ENCODE assay signal across 1 cellular context in genomic region chr19:9796113-9796773, GRCh38.
A peak's percentile ranks its signal among the peaks of the same experiment; 100 is the strongest.
TF ChIP-seq lines count a peak whose summit lies in the region.

No MANE protein-coding gene starts in this region.

TF ChIP-seq in K562, 482 proteins besides CTCF, POLR2A, EP300 and RAD21 (continued from another document and continues in another):
- TF ChIP-seq, protein P1, sequence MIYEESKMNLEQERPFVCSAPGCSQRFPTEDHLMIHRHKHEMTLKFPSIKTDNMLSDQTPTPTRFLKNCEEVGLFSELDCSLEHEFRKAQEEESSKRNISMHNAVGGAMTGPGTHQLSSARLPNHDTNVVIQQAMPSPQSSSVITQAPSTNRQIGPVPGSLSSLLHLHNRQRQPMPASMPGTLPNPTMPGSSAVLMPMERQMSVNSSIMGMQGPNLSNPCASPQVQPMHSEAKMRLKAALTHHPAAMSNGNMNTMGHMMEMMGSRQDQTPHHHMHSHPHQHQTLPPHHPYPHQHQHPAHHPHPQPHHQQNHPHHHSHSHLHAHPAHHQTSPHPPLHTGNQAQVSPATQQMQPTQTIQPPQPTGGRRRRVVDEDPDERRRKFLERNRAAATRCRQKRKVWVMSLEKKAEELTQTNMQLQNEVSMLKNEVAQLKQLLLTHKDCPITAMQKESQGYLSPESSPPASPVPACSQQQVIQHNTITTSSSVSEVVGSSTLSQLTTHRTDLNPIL (CRISPR knock-in tag; IDR thresholded peaks at IDR 0.05), result no peak
- TF ChIP-seq KDM4B (IDR thresholded peaks at IDR 0.05; ENCODE audit: borderline replicate concordance in 2 of 2, low read depth in 1 of 2) (no peak), MBD2 (IDR thresholded peaks at IDR 0.05; ENCODE audit: borderline replicate concordance, low read depth) (no peak), SMARCC2 (IDR thresholded peaks at IDR 0.05; ENCODE audit: low read depth) (no peak), RBM22 (IDR thresholded peaks at IDR 0.05; ENCODE audit: low read depth, low read length, poor library complexity, severe bottlenecking) (no peak), PHTF2 (CRISPR knock-in tag; IDR thresholded peaks at IDR 0.05) (no peak), ARID1B (IDR thresholded peaks at IDR 0.05) (no peak), POLR2H (tag; IDR thresholded peaks at IDR 0.05; ENCODE audit: low read depth) (no peak), ATF4 (CRISPR knock-in tag; IDR thresholded peaks at IDR 0.05) (no peak), ELF4 (CRISPR knock-in tag; IDR thresholded peaks at IDR 0.05) (0 out of 2 replicates have a peak, but pooled peaks have one; percentile 8), CXXC5 (CRISPR knock-in tag; IDR thresholded peaks at IDR 0.05) (no peak), ZNF146 (CRISPR knock-in tag; IDR thresholded peaks at IDR 0.05; ENCODE audit: unreplicated experiment) (no peak), POLR3A (IDR thresholded peaks at IDR 0.05; ENCODE audit: borderline replicate concordance, extremely low read depth, insufficient read depth, insufficient read length) (no peak), CSDE1 (IDR thresholded peaks at IDR 0.05) (peak in 1 of 2 experiments; percentile 62; a peak in 1 of 4 replicates), GTF2F1 (IDR thresholded peaks at IDR 0.05; ENCODE audit: low read depth, low read length) (no peak), NCOA6 (IDR thresholded peaks at IDR 0.05) (no peak), SP1 (CRISPR knock-in tag; IDR thresholded peaks at IDR 0.05) (peak; percentile 50), CBX3 (IDR thresholded peaks at IDR 0.05; ENCODE audit: borderline replicate concordance in 1 of 2, low read length in 2 of 2) (no peak; a peak in 1 of 3 replicates), HIVEP1 (CRISPR knock-in tag; IDR thresholded peaks at IDR 0.05) (no peak), KAT7 (CRISPR knock-in tag; IDR thresholded peaks at IDR 0.05; ENCODE audit: borderline replicate concordance) (no peak), ARID3B (CRISPR knock-in tag; IDR thresholded peaks at IDR 0.05; ENCODE audit: borderline replicate concordance) (no peak), STAG1 (CRISPR knock-in tag; IDR thresholded peaks at IDR 0.05; ENCODE audit: borderline replicate concordance) (peak; percentile 66; the same call in 1 of the 2 replicates), SREBF2 (CRISPR knock-in tag; IDR thresholded peaks at IDR 0.05) (no peak), SMC3 (conservative IDR thresholded peaks at IDR 0.05; ENCODE audit: insufficient read depth, low read depth, low read length) (peak; percentile 97), SAFB (IDR thresholded peaks at IDR 0.05; ENCODE audit: borderline replicate concordance, low read depth, low read length) (no peak), ZFX (CRISPR knock-in tag; IDR thresholded peaks at IDR 0.05) (no peak), ZNF407 (IDR thresholded peaks at IDR 0.05; ENCODE audit: low read depth) (no peak), HDAC3 (IDR thresholded peaks at IDR 0.05; ENCODE audit: borderline replicate concordance, partially characterized antibody) (no peak), HNRNPH1 (optimal IDR thresholded peaks at IDR 0.05; ENCODE audit: low read depth, low read length) (no peak), RBM17 (IDR thresholded peaks at IDR 0.05; ENCODE audit: borderline replicate concordance, low read depth, low read length) (no peak), ARNT (IDR thresholded peaks at IDR 0.05) (no peak), ZNF140 (CRISPR knock-in tag; IDR thresholded peaks at IDR 0.05) (no peak), TEAD1 (CRISPR knock-in tag; IDR thresholded peaks at IDR 0.05) (no peak), FOXK2 (conservative IDR thresholded peaks at IDR 0.05 in 1 of 2, IDR thresholded peaks at IDR 0.05 in 1 of 2; ENCODE audit: low read depth in 2 of 2) (peak in 1 of 2 experiments; percentile 33; a peak in 1 of 4 replicates), NR4A1 (CRISPR knock-in tag; IDR thresholded peaks at IDR 0.05) (no peak), NR4A1 (tag; IDR thresholded peaks at IDR 0.05) (no peak), DPF2 (IDR thresholded peaks at IDR 0.05) (no peak), EHMT2 (IDR thresholded peaks at IDR 0.05) (no peak), MEIS2 (IDR thresholded peaks at IDR 0.05; ENCODE audit: partially characterized antibody) (peak; percentile 27), CTBP1 (IDR thresholded peaks at IDR 0.05; ENCODE audit: borderline replicate concordance) (peak; percentile 32; the same call in 1 of the 2 replicates), SLC30A9 (CRISPR knock-in tag; IDR thresholded peaks at IDR 0.05) (no peak), GTF2E2 (tag; IDR thresholded peaks at IDR 0.05) (no peak), RFX5 (IDR thresholded peaks at IDR 0.05; ENCODE audit: low read depth, low read length) (no peak), RBM25 (IDR thresholded peaks at IDR 0.05; ENCODE audit: low read depth, low read length, severe bottlenecking) (peak; percentile 4), PBX2 (CRISPR knock-in tag; IDR thresholded peaks at IDR 0.05; ENCODE audit: low read depth) (no peak), PBX2 (tag; conservative IDR thresholded peaks at IDR 0.05; ENCODE audit: low read depth) (0 out of 2 replicates have a peak, but pooled peaks have one; percentile 16), HMG20A (CRISPR knock-in tag; conservative IDR thresholded peaks at IDR 0.05) (no peak), HEY1 (CRISPR knock-in tag; IDR thresholded peaks at IDR 0.05; ENCODE audit: borderline replicate concordance) (no peak), ZFP36 (IDR thresholded peaks at IDR 0.05; ENCODE audit: low read depth, low read length, partially characterized antibody) (no peak), ETV6 (IDR thresholded peaks at IDR 0.05; ENCODE audit: borderline replicate concordance in 1 of 2, low read depth in 2 of 2, low read length in 1 of 2) (no peak), ETV6 (CRISPR knock-in tag; IDR thresholded peaks at IDR 0.05; ENCODE audit: borderline replicate concordance) (no peak), BACH1 (tag; IDR thresholded peaks at IDR 0.05) (no peak), XRCC5 (IDR thresholded peaks at IDR 0.05; ENCODE audit: low read depth, low read length) (no peak), ZFP30 (CRISPR knock-in tag; IDR thresholded peaks at IDR 0.05; ENCODE audit: borderline replicate concordance) (no peak), MBD1 (CRISPR knock-in tag; IDR thresholded peaks at IDR 0.05) (no peak)
- TF ChIP-seq, protein P2, sequence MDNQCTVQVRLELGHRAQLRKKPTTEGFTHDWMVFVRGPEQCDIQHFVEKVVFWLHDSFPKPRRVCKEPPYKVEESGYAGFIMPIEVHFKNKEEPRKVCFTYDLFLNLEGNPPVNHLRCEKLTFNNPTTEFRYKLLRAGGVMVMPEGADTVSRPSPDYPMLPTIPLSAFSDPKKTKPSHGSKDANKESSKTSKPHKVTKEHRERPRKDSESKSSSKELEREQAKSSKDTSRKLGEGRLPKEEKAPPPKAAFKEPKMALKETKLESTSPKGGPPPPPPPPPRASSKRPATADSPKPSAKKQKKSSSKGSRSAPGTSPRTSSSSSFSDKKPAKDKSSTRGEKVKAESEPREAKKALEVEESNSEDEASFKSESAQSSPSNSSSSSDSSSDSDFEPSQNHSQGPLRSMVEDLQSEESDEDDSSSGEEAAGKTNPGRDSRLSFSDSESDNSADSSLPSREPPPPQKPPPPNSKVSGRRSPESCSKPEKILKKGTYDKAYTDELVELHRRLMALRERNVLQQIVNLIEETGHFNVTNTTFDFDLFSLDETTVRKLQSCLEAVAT (IDR thresholded peaks at IDR 0.05), result no peak
